Comparison of ENCODE assay signal across 24 cellular contexts in the genomic region with DNA sequence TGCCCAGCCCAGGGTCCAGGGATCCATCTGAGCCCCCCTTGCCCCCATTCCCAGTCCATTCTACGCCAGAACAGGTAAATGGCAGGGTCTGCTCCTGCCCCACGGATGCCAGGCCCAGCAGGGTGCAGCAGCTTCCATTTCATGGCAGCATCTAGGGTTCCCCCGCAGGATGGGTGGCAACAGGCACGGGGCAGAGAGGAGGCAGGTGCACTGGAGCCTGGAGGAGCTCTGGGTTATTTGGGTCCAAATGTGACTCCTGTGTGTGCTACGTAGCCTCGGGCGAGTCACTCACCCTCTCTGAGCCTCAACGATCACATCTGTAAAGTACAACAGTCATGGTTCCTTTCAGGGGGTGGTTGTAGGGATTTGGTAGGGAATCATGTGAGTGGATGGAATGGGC. TPM values are rescaled to one million over a fixed set of nuclear protein-coding genes. Genes with fewer than 3 reads are reported as not detected.
"Had no signal": no experiment of that assay in that cellular context is flagged by ENCODE, and none has a peak within 500 bp of the region (broad histone marks: within the 10 kb centered on the region; RNA-seq: fewer than 3 reads in every experiment).

No MANE protein-coding gene starts in this region.

- H3K4me1 ChIP-seq: uterus had no signal

- H3K4me3 ChIP-seq: testis, uterus had no signal

- FAIRE-seq: endometrium, islet of Langerhans, TTC549 had no signal

- H3K9me3 ChIP-seq: testis, uterus had no signal

- H3K27me3 ChIP-seq: testis, uterus had no signal

- H3K36me3 ChIP-seq: uterus, WERI-Rb-1 had no signal

- DNase-seq: activated CD4-positive, alpha-beta T cell treated with anti-CD3 and anti-CD28 coated beads, Interleukin-2, amount 50 U/mL, for 48 hours; activated CD4-positive, CD25-positive, alpha-beta regulatory T cell treated with anti-CD3 and anti-CD28 coated beads, Interleukin-2, amount 50 U/mL, for 72 hours; activated effector memory CD4-positive, alpha-beta T cell treated with anti-CD3 and anti-CD28 coated beads, Interleukin-2, amount 50 U/mL, for 16 hours; activated T-cell treated with anti-CD3 and anti-CD28 coated beads, Interleukin-2, amount 50 U/mL, for 72 hours; aorta; effector CD4-positive, alpha-beta T cell; hypothalamus; left colon; occipital lobe; stimulated activated CD4-positive, alpha-beta T cell treated with anti-CD3 and anti-CD28 coated beads, Interleukin-2, amount 100 ng/mL, for 48 hours; stimulated activated CD8-positive, alpha-beta memory T cell treated with anti-CD3 and anti-CD28 coated beads, Interleukin-4, amount 100 ng/mL, for 48 hours; stimulated activated naive B cell treated with anti-CD40 and anti-IgM and Interleukin-4, amounts not matched to agents 10 μg/mL and 1 μg/mL and 100 μg/mL, for 72 hours; T-cell; testis; trophoblast cell; uterus; WERI-Rb-1 had no signal

- H3K27ac ChIP-seq: testis, uterus had no signal

RNA-seq across cellular contexts. Expression of a gene that starts 27.4 kb away (rescaled TPM):
- total RNA-seq: chondrocyte, epithelial cell of proximal tubule, myocyte, renal cortical epithelial cell had no signal
